Comparison of ENCODE assay signal across 1 cellular context in genomic region chr19:46975918-46976782, GRCh38.
TF ChIP-seq lines count a peak whose summit lies in the region.

No MANE protein-coding gene starts in this region.

TF ChIP-seq in HepG2, 621 proteins besides CTCF, POLR2A, EP300 and RAD21 (continued from another document):
- TF ChIP-seq ZBTB37 (CRISPR knock-in tag; IDR thresholded peaks at IDR 0.05), result peak; percentile 63; the same call in 1 of the 2 replicates
- peak; percentile 69; the same call in 1 of the 2 replicates for TF ChIP-seq ZBTB34 (CRISPR knock-in tag; IDR thresholded peaks at IDR 0.05)
- TF ChIP-seq TIGD3 (CRISPR knock-in tag; IDR thresholded peaks at IDR 0.05; ENCODE audit: borderline replicate concordance), result no peak
